In the genomic region with DNA sequence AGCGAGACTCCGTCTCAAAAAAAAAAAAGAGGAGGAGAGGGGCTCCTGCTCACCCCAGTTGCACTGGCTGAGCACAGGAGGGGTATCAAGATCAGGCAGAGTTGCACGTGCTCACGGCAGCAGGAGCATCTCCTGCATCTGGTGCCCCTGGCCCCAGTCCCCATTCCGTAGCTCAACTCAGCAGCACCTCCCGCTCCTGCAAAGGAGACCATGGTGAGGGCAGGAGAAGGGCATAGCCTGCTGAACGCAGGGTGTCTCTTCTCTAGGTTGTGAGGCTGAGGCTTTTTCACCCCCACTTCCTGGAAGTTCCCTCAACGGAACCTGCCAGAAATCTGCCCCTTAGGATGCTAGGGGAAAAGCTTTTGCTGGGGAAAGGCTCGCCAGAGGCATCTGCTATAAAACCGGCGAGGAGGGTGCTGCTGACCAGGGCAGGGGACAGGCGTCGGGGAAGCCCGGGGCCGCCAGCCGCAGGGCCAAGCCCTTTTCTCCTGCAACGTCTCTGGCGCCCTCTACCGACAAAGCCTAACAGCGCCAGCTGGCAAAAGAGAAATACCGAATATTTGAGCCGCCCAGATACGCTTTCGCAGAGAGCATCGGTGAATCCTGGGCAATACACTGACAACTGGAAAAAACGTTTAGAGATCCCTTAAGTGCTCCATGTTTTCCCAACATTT, we compare ENCODE assay signal across 8 cellular contexts. TPM values are rescaled to one million over a fixed set of nuclear protein-coding genes. Genes with fewer than 3 reads are reported as not detected.
A peak's percentile ranks its signal among the peaks of the same experiment; 100 is the strongest.
DNase-seq lines count a peak whose midpoint lies in the region; ATAC-seq and TF ChIP-seq lines count a peak whose summit lies in the region.

No MANE protein-coding gene starts in this region.

- H3K27me3 Mint-ChIP-seq in Caco-2 (ENCODE audit: insufficient read depth, unreplicated experiment), result no peaks in the 10 kb centered on the region

- H3K36me3 ChIP-seq in Caco-2 (ENCODE audit: control insufficient read depth, insufficient read depth, low read length) (no peaks in the 10 kb centered on the region), adrenal gland (replicated peaks in 1 of 2) (no peaks in the 10 kb centered on the region), heart right ventricle (peaks cover 0 to 3% (median 0%) of the 10 kb centered on the region in 9 donors), tibial nerve (no peaks in the 10 kb centered on the region)

- peaks cover 6% of the 10 kb centered on the region for H3K4me1 Mint-ChIP-seq in Caco-2 (ENCODE audit: low read depth, unreplicated experiment)

- peak; percentile 54 for ATAC-seq in GM21737 (IDR thresholded peaks at IDR 0.05; ENCODE audit: unreplicated experiment)
- ATAC-seq in heart right ventricle, result peak; percentile 71 to 90 (median 84)

- no peaks in the 10 kb centered on the region for H3K9me3 Mint-ChIP-seq in Caco-2 (ENCODE audit: unreplicated experiment)

- intact Hi-C loops in Caco-2 (cut with micrococcal nuclease; ENCODE audit: unreplicated experiment), result loop anchor here (1.0 to 5.0 kb wide), 2 partner anchors 70 to 101 kb away; a partner anchor contains a TSS
- intact Hi-C loops in adrenal gland (cut with DNase I), result loop anchor here (2.0 to 5.0 kb wide), 2 partner anchors 67 to 90 kb away; a partner anchor contains a TSS
- intact Hi-C loops in heart right ventricle (cut with DNase I), result loop anchor here in 7 of 10 donors (1.0 to 5.0 kb wide), 6 partner anchors 68 to 101 kb away; a partner anchor contains a TSS
- intact Hi-C loops in posterior cingulate gyrus (cut with DNase I), result loop anchor here (1.0 to 10.0 kb wide), 4 partner anchors 15 to 163 kb away; a partner anchor contains a TSS

- BruUV-seq in Caco-2 (replicated peaks; lab: Mats Ljungman, UMichigan), result no TSS peak

- no peaks in the 10 kb centered on the region for H3K36me3 Mint-ChIP-seq in Caco-2 (ENCODE audit: insufficient read depth, unreplicated experiment)

- peak; percentile 89 to 92 for DNase-seq in Caco-2
- DNase-seq in NB4 (ENCODE audit: low read depth), result peak; percentile 87
- peak; percentile 72 to 88 (median 84) for DNase-seq in T-helper 1 cell
- peak; percentile 87 to 96 (median 93) for DNase-seq in adrenal gland
- peak; percentile 88 to 89 for DNase-seq in heart right ventricle
- DNase-seq in posterior cingulate gyrus, result peak; percentile 72 to 98 (median 89)
- peak; percentile 84 to 95 for DNase-seq in tibial nerve (ENCODE audit: low spot score in 2 of 2)

- peak overlapping the region; percentile 64 for H3K4me3 Mint-ChIP-seq in Caco-2 (ENCODE audit: unreplicated experiment)

- TF ChIP-seq EP300 in tibial nerve (IDR thresholded peaks at IDR 0.05), result peak; percentile 14

- no peak overlapping the region for H3K27ac Mint-ChIP-seq in Caco-2 (ENCODE audit: unreplicated experiment)

- POLR2A ChIA-PET in Caco-2 (lab: Charles Lee), result interaction anchor here (0.6 kb wide), 1 partner anchor 48 kb away, joined by 3 read pairs; no protein-coding TSS in a partner anchor

- H3K27ac ChIP-seq in adrenal gland, result peak overlapping the region in 3 of 5 donors; percentile 73 to 89 (median 75)
- peak overlapping the region in 9 of 10 donors; percentile 56 to 91 (median 79) for H3K27ac ChIP-seq in heart right ventricle
- peak overlapping the region in 3 of 4 donors; percentile 75 to 94 (median 91) for H3K27ac ChIP-seq in tibial nerve

- H3K4me1 ChIP-seq in Caco-2 (no peaks in the 10 kb centered on the region), adrenal gland (replicated peaks in 1 of 2) (peaks cover 9 to 13% of the 10 kb centered on the region in 2 donors), heart right ventricle (peaks cover 0 to 19% (median 12%) of the 10 kb centered on the region in 9 donors), tibial nerve (peaks cover 0 to 25% (median 5%) of the 10 kb centered on the region in 4 donors)

- no peaks in the 10 kb centered on the region for H3K27me3 ChIP-seq in Caco-2 (replicated peaks; ENCODE audit: control insufficient read depth, insufficient read depth, low read length)
- no peaks in the 10 kb centered on the region for H3K27me3 ChIP-seq in adrenal gland
- no peaks in the 10 kb centered on the region for H3K27me3 ChIP-seq in heart right ventricle
- H3K27me3 ChIP-seq in tibial nerve, result no peaks in the 10 kb centered on the region

- H3K9me3 ChIP-seq in Caco-2, result no peaks in the 10 kb centered on the region
- H3K9me3 ChIP-seq in adrenal gland (replicated peaks in 1 of 3), result no peaks in the 10 kb centered on the region
- no peaks in the 10 kb centered on the region for H3K9me3 ChIP-seq in heart right ventricle
- H3K9me3 ChIP-seq in tibial nerve, result no peaks in the 10 kb centered on the region

- CTCF ChIA-PET in Caco-2 (lab: Charles Lee), result interaction anchor here (0.6 to 1.4 kb wide), 11 partner anchors 11 to 184 kb away, joined by 3 to 8 read pairs (median 4); a partner anchor contains a TSS

- peak overlapping the region; percentile 61 for H3K4me3 ChIP-seq in Caco-2 (ENCODE audit: low read depth, low read length)
- H3K4me3 ChIP-seq in NB4 (ENCODE audit: low read depth, low read length), result peak overlapping the region; percentile 69
- peak overlapping the region in 2 of 4 donors; percentile 67 to 99 for H3K4me3 ChIP-seq in adrenal gland
- peak overlapping the region in 9 of 10 donors; percentile 69 to 98 (median 78) for H3K4me3 ChIP-seq in heart right ventricle
- peak overlapping the region; percentile 65 to 100 (median 88) for H3K4me3 ChIP-seq in tibial nerve

- peak; percentile 90 to 94 for TF ChIP-seq CTCF in Caco-2 (IDR thresholded peaks at IDR 0.05; ENCODE audit: insufficient read depth in 1 of 2, low read depth in 1 of 2, low read length in 1 of 2, severe bottlenecking in 1 of 2, unreplicated experiment in 1 of 2)
- peak; percentile 79 for TF ChIP-seq CTCF in NB4 (IDR thresholded peaks at IDR 0.05; ENCODE audit: low read depth, low read length)
- peak; percentile 92 to 98 (median 97) for TF ChIP-seq CTCF in adrenal gland (IDR thresholded peaks at IDR 0.05)
- peak; percentile 93 to 99 (median 97) for TF ChIP-seq CTCF in heart right ventricle (IDR thresholded peaks at IDR 0.05)
- TF ChIP-seq CTCF in tibial nerve (IDR thresholded peaks at IDR 0.05), result peak; percentile 88 to 98 (median 96)

- WGBS in adrenal gland, 4 donors, result 14 to 27% (median 16%) methylated on average over 16 to 26 of the region's 26 CpGs
- WGBS in heart right ventricle, 2 donors, result 8 to 12% methylated on average over 23 to 26 of the region's 26 CpGs
- 11 to 14% methylated on average over 26 of the region's 26 CpGs for WGBS in tibial nerve, 2 donors

- TF ChIP-seq POLR2A in NB4 (IDR thresholded peaks at IDR 0.05; ENCODE audit: extremely low read depth, insufficient read length) (no peak), adrenal gland (IDR thresholded peaks at IDR 0.05) (no peak), tibial nerve (IDR thresholded peaks at IDR 0.05) (no peak)

RNA-seq across cellular contexts. Expression of a gene that starts 1.0 kb away (rescaled TPM):
- total RNA-seq in Caco-2 (2022), result 55.5 and 60.7 TPM in 2 replicates
- total RNA-seq in adrenal gland, result 100 to 1,000 TPM in 1 of 8 donors, 10 to 100 TPM in 7; 48.2 to 104 (median 73.0) TPM
- 100 to 1,000 TPM in 1 of 3 donors, 10 to 100 TPM in 2; 19.6 to 129 (median 84.7) TPM for polyA plus RNA-seq in adrenal gland
- 10 to 100 TPM; 34.7 to 51.5 (median 36.8) TPM for total RNA-seq in heart right ventricle
- 10 to 100 TPM; 38.6 to 38.8 TPM for polyA plus RNA-seq in heart right ventricle
- 100 to 1,000 TPM in 1 of 4 donors, 10 to 100 TPM in 3; 55.9 to 112 (median 76.7) TPM for total RNA-seq in tibial nerve

RNA-seq across cellular contexts. Expression of a gene that starts 15.3 kb away (rescaled TPM):
- 3.4 and 5.5 TPM in 2 replicates for total RNA-seq in Caco-2 (2022)
- total RNA-seq in adrenal gland, result 10 to 100 TPM in 2 of 8 donors, 1 to 10 TPM in 6; 4.5 to 16.9 (median 8.9) TPM
- polyA plus RNA-seq in adrenal gland, result 10 to 100 TPM in 2 of 3 donors, 1 to 10 TPM in 1; 2.5 to 32.7 (median 21.7) TPM
- 1 to 10 TPM; 1.1 to 3.6 (median 2.0) TPM for total RNA-seq in heart right ventricle
- 1 to 10 TPM; 1.7 to 3.1 TPM for polyA plus RNA-seq in heart right ventricle
- total RNA-seq in tibial nerve, result 10 to 100 TPM in 3 of 4 donors, 1 to 10 TPM in 1; 8.6 to 13.1 (median 11.7) TPM

RNA-seq across cellular contexts. Expression of a gene that starts 34.7 kb away (rescaled TPM):
- total RNA-seq in Caco-2 (2022), result 260 and 262 TPM in 2 replicates
- total RNA-seq in adrenal gland, result 100 to 1,000 TPM; 118 to 412 (median 329) TPM
- 100 to 1,000 TPM in 2 of 3 donors, 10 to 100 TPM in 1; 38.1 to 431 (median 268) TPM for polyA plus RNA-seq in adrenal gland
- 100 to 1,000 TPM in 1 of 10 donors, 10 to 100 TPM in 9; 43.0 to 101 (median 57.8) TPM for total RNA-seq in heart right ventricle
- 10 to 100 TPM; 33.5 to 71.0 TPM for polyA plus RNA-seq in heart right ventricle
- total RNA-seq in tibial nerve, result 100 to 1,000 TPM; 135 to 193 (median 165) TPM
